8 cellular contexts compared by ENCODE assay signal in genomic region chr1:120942223-120942944, GRCh38. TPM values are rescaled to one million over a fixed set of nuclear protein-coding genes. Genes with fewer than 3 reads are reported as not detected.
DNase-seq lines count a peak whose midpoint lies in the region; ATAC-seq and TF ChIP-seq lines count a peak whose summit lies in the region.
"Not testable (repeated sequence)": the region's sequence is repeated elsewhere in the genome, so short reads cannot be mapped to it uniquely, and the experiment has no call there.

No MANE protein-coding gene starts in this region.

- H3K36me3 Mint-ChIP-seq in brain: not testable (repeated sequence)

- H3K4me1 ChIP-seq in iPS-18a (ENCODE audit: control insufficient read depth, low read depth, low read length): not testable (repeated sequence)

- H3K4me3 ChIP-seq in WERI-Rb-1 (ENCODE audit: low read depth, low read length) (peak overlapping the region; percentile 41), iPS-18a (ENCODE audit: low read length) (peak overlapping the region; percentile 58), retinal pigment epithelial cell (ENCODE audit: low read length) (peak overlapping the region; percentile 57)

- not testable (repeated sequence) for TF ChIP-seq CTCF in WERI-Rb-1 (IDR thresholded peaks at IDR 0.05; ENCODE audit: low read depth, low read length); brain (conservative IDR thresholded peaks at IDR 0.05); retinal pigment epithelial cell (conservative IDR thresholded peaks at IDR 0.05; ENCODE audit: low read depth, low read length)

- ATAC-seq in GM18505 (IDR thresholded peaks at IDR 0.05; ENCODE audit: unreplicated experiment): peak; percentile 86
- peak; percentile 88 for ATAC-seq in HG02852 (IDR thresholded peaks at IDR 0.05; ENCODE audit: unreplicated experiment)

- H3K36me3 ChIP-seq in WERI-Rb-1; iPS-18a (ENCODE audit: control insufficient read depth, low read depth, low read length): not testable (repeated sequence)

- not testable (repeated sequence) for H3K9me3 ChIP-seq in WERI-Rb-1 (ENCODE audit: severe bottlenecking); iPS-18a (ENCODE audit: control insufficient read depth, low read depth, low read length)

- peak overlapping the region; percentile 97 for H3K27ac ChIP-seq in WERI-Rb-1
- peak overlapping the region; percentile 82 for H3K27ac ChIP-seq in iPS-18a (ENCODE audit: low read length)

- peak; percentile 21 for DNase-seq in NCI-H2029 treated with DMSO at 0.1 percent for 48 hours (lab: John Stamatoyannopoulos, UW)
- peak; percentile 91 for DNase-seq in WERI-Rb-1
- peak; percentile 72 for DNase-seq in retinal pigment epithelial cell (ENCODE audit: low read depth)
- DNase-seq in ureter (ENCODE audit: low spot score): peak; percentile 73

- peak overlapping the region; percentile 87 to 98 (median 96) for H3K27ac Mint-ChIP-seq in brain

- H3K4me1 Mint-ChIP-seq in brain: peaks cover 12% of the 10 kb centered on the region

- H3K9me3 Mint-ChIP-seq in brain: not testable (repeated sequence)

- H3K27me3 Mint-ChIP-seq in brain: not testable (repeated sequence)

- H3K9ac ChIP-seq in iPS-18a (ENCODE audit: low read length): peak overlapping the region; percentile 86

- not testable (repeated sequence) for H3K27me3 ChIP-seq in WERI-Rb-1 (ENCODE audit: insufficient read depth, low read depth, severe bottlenecking); iPS-18a (ENCODE audit: control insufficient read depth, insufficient read depth, low read length)

- peak; percentile 91 for TF ChIP-seq POLR2A in GM18505 (IDR thresholded peaks at IDR 0.05; ENCODE audit: borderline replicate concordance, extremely low read depth, insufficient read depth, insufficient read length)

- H3K4me3 Mint-ChIP-seq in brain: peak overlapping the region; percentile 87 to 92 (median 89)

RNA-seq across cellular contexts. Expression of gene PPIAL4A, which starts 52.8 kb away (rescaled TPM):
- not detected for polyA plus RNA-seq in brain (ENCODE audit: insufficient read depth, low read depth, low replicate concordance)
- total RNA-seq in ureter: not detected

Comparison
In these comparisons a context has a peak if more than half of its experiments do, and no peak if none do; other contexts are left out.
1. Peak in every context shown above with its lines: DNase-seq, ATAC-seq, H3K4me3 ChIP-seq and H3K27ac ChIP-seq.
2. DNase-seq: peak in every context shown above with its lines; median percentile 91 in WERI-Rb-1; 73 in ureter; 72 in retinal pigment epithelial cell; 21 in NCI-H2029 treated with DMSO at 0.1 percent for 48 hours.